18 cellular contexts compared by ENCODE assay signal in genomic region chr1:153212201-153212600, GRCh38. TPM values are rescaled to one million over a fixed set of nuclear protein-coding genes. Genes with fewer than 3 reads are reported as not detected.
DNase-seq lines count a peak whose midpoint lies in the region.
"Had no signal": no experiment of that assay in that cellular context is flagged by ENCODE, and none has a peak within 500 bp of the region (broad histone marks: within the 10 kb centered on the region; RNA-seq: fewer than 3 reads in every experiment).

No MANE protein-coding gene starts in this region.

- DNase-seq in Daoy (ENCODE audit: low read depth), result peak; percentile 39
- DNase-seq in ELF-1 (ENCODE audit: low read depth, low spot score), result peak; percentile 69
- DNase-seq in islet precursor cell, result peak; percentile 29
- no peak for DNase-seq in NCI-H510A treated with DMSO at 0.1 percent for 48 hours (lab: John Stamatoyannopoulos, UW)
- no peak for DNase-seq in NCI-H1436 (lab: John Stamatoyannopoulos, UW)
- DNase-seq in DMS 273 treated with DMSO at 0.1 percent for 48 hours (lab: John Stamatoyannopoulos, UW), result no peak
- DNase-seq: 8988T; ACHN; BE2C; C1 segment of cervical spinal cord; CD4-positive, alpha-beta memory T cell; CD4-positive, CD25-positive, alpha-beta regulatory T cell; CD8-positive, alpha-beta memory T cell; COR-L47; DMS79 treated with DMSO at 0.1 percent for 48 hours; EL; GF-D8 had no signal

RNA-seq across cellular contexts. Expression of gene PRR9, which starts 5.2 kb away (rescaled TPM):
- total RNA-seq in Daoy (2014; rRNA removed; shearing (Covaris generic)), result 0.11 TPM in 1 of 2 replicates, not detected in the other
- total RNA-seq: A673; CD4-positive, alpha-beta memory T cell; CD4-positive, CD25-positive, alpha-beta regulatory T cell; CD8-positive, alpha-beta memory T cell had no signal

RNA-seq across cellular contexts. Expression of gene LELP1, which starts 9.0 kb away (rescaled TPM):
- not detected in 2 replicates for total RNA-seq in Daoy (2014; rRNA removed; shearing (Covaris generic))
- total RNA-seq: A673; CD4-positive, alpha-beta memory T cell; CD4-positive, CD25-positive, alpha-beta regulatory T cell; CD8-positive, alpha-beta memory T cell had no signal

RNA-seq across cellular contexts. Expression of gene LORICRIN, which starts 47.3 kb away (rescaled TPM):
- total RNA-seq in Daoy (2014; rRNA removed; shearing (Covaris generic)), result not detected in 2 replicates
- total RNA-seq: A673; CD4-positive, alpha-beta memory T cell; CD4-positive, CD25-positive, alpha-beta regulatory T cell; CD8-positive, alpha-beta memory T cell had no signal

Comparison
In these comparisons a context has a peak if more than half of its experiments do, and no peak if none do; other contexts are left out.
1. DNase-seq: peak in Daoy (single experiment), ELF-1 (single experiment) and islet precursor cell (single experiment); none in NCI-H510A treated with DMSO at 0.1 percent for 48 hours (single experiment), NCI-H1436 (single experiment) and DMS 273 treated with DMSO at 0.1 percent for 48 hours (single experiment).